In the genomic region with DNA sequence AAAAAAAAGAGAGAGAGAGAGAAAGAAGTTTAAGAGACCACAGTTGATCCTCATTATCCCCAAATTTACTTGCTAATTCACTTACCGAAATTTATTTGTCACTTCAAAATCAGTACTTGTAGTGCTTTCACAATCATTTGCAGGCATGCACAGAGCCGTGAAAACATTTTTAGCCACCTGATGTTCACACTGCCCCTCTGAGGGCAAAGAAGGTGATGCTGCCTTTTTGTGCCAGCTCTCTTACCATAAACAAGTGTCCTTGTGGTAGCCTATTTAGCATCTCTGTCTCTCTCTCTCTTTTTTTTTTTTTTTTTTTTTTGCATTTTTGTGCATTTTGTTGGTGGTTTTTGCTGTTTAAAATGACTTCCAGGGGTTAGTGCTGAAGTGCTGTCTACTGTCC, we compare ENCODE assay signal across 11 cellular contexts. TPM values are rescaled to one million over a fixed set of nuclear protein-coding genes. Genes with fewer than 3 reads are reported as not detected.
DNase-seq lines count a peak whose midpoint lies in the region; ATAC-seq, FAIRE-seq and TF ChIP-seq lines count a peak whose summit lies in the region.
"Had no signal": no experiment of that assay in that cellular context is flagged by ENCODE, and none has a peak within 500 bp of the region (broad histone marks: within the 10 kb centered on the region; RNA-seq: fewer than 3 reads in every experiment).

No MANE protein-coding gene starts in this region.

- no peak overlapping the region for H3K27ac ChIP-seq in GM12878 (ENCODE audit: control insufficient read depth, insufficient read depth)
- H3K27ac ChIP-seq: BLaER1 treated with 17β-estradiol and CSF1 and Interleukin-3, amounts not matched to agents 10 nM and 100 nM had no signal

- H3K36me3 Mint-ChIP-seq in activated CD4-positive, alpha-beta T cell treated with anti-CD3 and anti-CD28 coated beads for 36 hours (ENCODE audit: low read depth), result no peaks in the 10 kb centered on the region
- no peaks in the 10 kb centered on the region for H3K36me3 Mint-ChIP-seq in activated CD4-positive, alpha-beta T cell treated with anti-CD3 and anti-CD28 coated beads, Interleukin-2, amount 10 ng/mL, durations not matched to agents 24 days and 14 days (ENCODE audit: low read depth)
- H3K36me3 Mint-ChIP-seq in stimulated activated naive B cell treated with anti-CD40 and anti-IgM and Interleukin-4, amounts not matched to agents 10 μg/mL and 1 μg/mL and 100 μg/mL, for 72 hours, result no peaks in the 10 kb centered on the region

- no peaks in the 10 kb centered on the region; a peak in 1 of 4 replicates for H3K27me3 ChIP-seq in GM12878 (replicated peaks in 1 of 2; ENCODE audit: control insufficient read depth in 2 of 2, insufficient read depth in 2 of 2, low read length in 1 of 2)
- H3K27me3 ChIP-seq: BLaER1 treated with 17β-estradiol and CSF1 and Interleukin-3, amounts not matched to agents 10 nM and 100 nM had no signal

- no peaks in the 10 kb centered on the region for H3K79me2 ChIP-seq in GM12878 (ENCODE audit: control insufficient read depth, insufficient read depth, low read length)

- no TSS peak for BruUV-seq in GM12878 (replicated peaks; lab: Mats Ljungman, UMichigan)

- H3K4me3 ChIP-seq in LNCaP clone FGC (ENCODE audit: low read depth, low read length), result no peak overlapping the region
- H3K4me3 ChIP-seq in GM12878, result no peak overlapping the region
- H3K4me3 ChIP-seq: BLaER1 treated with 17β-estradiol and CSF1 and Interleukin-3, amounts not matched to agents 10 nM and 100 nM had no signal

- no peaks in the 10 kb centered on the region for H3K4me1 Mint-ChIP-seq in activated CD4-positive, alpha-beta T cell treated with anti-CD3 and anti-CD28 coated beads for 36 hours
- no peaks in the 10 kb centered on the region for H3K4me1 Mint-ChIP-seq in activated CD4-positive, alpha-beta T cell treated with anti-CD3 and anti-CD28 coated beads, Interleukin-2, amount 10 ng/mL, durations not matched to agents 24 days and 14 days
- peaks cover 2 to 12% of the 10 kb centered on the region in 2 donors for H3K4me1 Mint-ChIP-seq in stimulated activated naive B cell treated with anti-CD40 and anti-IgM and Interleukin-4, amounts not matched to agents 10 μg/mL and 1 μg/mL and 100 μg/mL, for 72 hours

- no peaks in the 10 kb centered on the region for H3K36me3 ChIP-seq in GM12878 (ENCODE audit: control insufficient read depth in 2 of 2, insufficient read depth in 2 of 2, low read length in 1 of 2)
- H3K36me3 ChIP-seq: BLaER1 treated with 17β-estradiol and CSF1 and Interleukin-3, amounts not matched to agents 10 nM and 100 nM had no signal

- in situ Hi-C loops in GM12878 (cut with MboI), result no loop called here

- H3K9ac ChIP-seq in GM12878 (ENCODE audit: control insufficient read depth, insufficient read depth, low read length), result no peak overlapping the region
- H3K9ac ChIP-seq: BLaER1 treated with 17β-estradiol and CSF1 and Interleukin-3, amounts not matched to agents 10 nM and 100 nM had no signal

- no peak for TF ChIP-seq EP300 in GM12878 (IDR thresholded peaks at IDR 0.05; ENCODE audit: borderline replicate concordance in 1 of 2, control insufficient read depth in 1 of 2, low read depth in 2 of 2, low read length in 2 of 2)

- SMC1A ChIA-PET in GM12878 (lab: Charles Lee; ENCODE audit: uncharacterized antibody, unreplicated experiment), result no interaction called here

- peak; percentile 13 for DNase-seq in activated CD4-positive, alpha-beta T cell treated with anti-CD3 and anti-CD28 coated beads for 36 hours
- DNase-seq in activated CD4-positive, alpha-beta T cell treated with anti-CD3 and anti-CD28 coated beads, Interleukin-2, amount 10 ng/mL, durations not matched to agents 24 days and 14 days, result no peak
- DNase-seq in LNCaP clone FGC (ENCODE audit: low read depth), result no peak
- DNase-seq in GM12878 (ENCODE audit: low read depth, low spot score), result no peak
- DNase-seq in stimulated activated naive B cell treated with anti-CD40 and anti-IgM and Interleukin-4, amounts not matched to agents 10 μg/mL and 1 μg/mL and 100 μg/mL, for 72 hours, result no peak

- H3K9me3 ChIP-seq in GM12878 (replicated peaks; ENCODE audit: control insufficient read depth, insufficient read depth, low read length), result no peaks in the 10 kb centered on the region
- H3K9me3 ChIP-seq: BLaER1 treated with 17β-estradiol and CSF1 and Interleukin-3, amounts not matched to agents 10 nM and 100 nM had no signal

- TF ChIP-seq CTCF in LNCaP clone FGC (IDR thresholded peaks at IDR 0.05; ENCODE audit: control insufficient read depth, extremely low read depth, insufficient read depth) (peak; percentile 54), GM12878 (IDR thresholded peaks at IDR 0.05 in 2 of 3, conservative IDR thresholded peaks at IDR 0.05 in 1 of 3; ENCODE audit: control insufficient read depth in 2 of 3, extremely low read depth in 1 of 3, insufficient read depth in 1 of 3, low read depth in 3 of 3, low read length in 3 of 3) (peak; percentile 28 to 47 (median 36); a peak in 5 of 6 replicates)

- TF ChIP-seq RAD21 in GM12878 (IDR thresholded peaks at IDR 0.05; ENCODE audit: insufficient read depth, low read depth, low read length), result peak; percentile 53

- 0% methylated on average over 2 of the region's 2 CpGs for WGBS in GM12878 (ENCODE audit: insufficient coverage, insufficient replicate concordance, low lambda C conversion rate, missing lambda C conversion rate)

- no peak for FAIRE-seq in GM12878 (lab: Jason Lieb, UNC)

- H3K4me1 ChIP-seq in GM12878 (ENCODE audit: control insufficient read depth, insufficient read depth, low read length), result no peaks in the 10 kb centered on the region

- peaks cover 6% of the 10 kb centered on the region for H3K27me3 Mint-ChIP-seq in activated CD4-positive, alpha-beta T cell treated with anti-CD3 and anti-CD28 coated beads for 36 hours
- no peaks in the 10 kb centered on the region for H3K27me3 Mint-ChIP-seq in activated CD4-positive, alpha-beta T cell treated with anti-CD3 and anti-CD28 coated beads, Interleukin-2, amount 10 ng/mL, durations not matched to agents 24 days and 14 days
- H3K27me3 Mint-ChIP-seq in stimulated activated naive B cell treated with anti-CD40 and anti-IgM and Interleukin-4, amounts not matched to agents 10 μg/mL and 1 μg/mL and 100 μg/mL, for 72 hours, result peaks cover 16 to 24% of the 10 kb centered on the region in 2 donors

- RAD21 ChIA-PET in GM12878 (lab: Charles Lee; ENCODE audit: unreplicated experiment), result interaction anchor here (0.6 kb wide), 1 partner anchor 454 kb away, joined by 5 read pairs; the partner anchor contains the start of gene NDUFB7

- ATAC-seq in activated CD4-positive, alpha-beta T cell treated with anti-CD3 and anti-CD28 coated beads for 36 hours, result peak; percentile 44
- peak; percentile 68; the same call in 2 of the 3 replicates for ATAC-seq in GM12878
- ATAC-seq in stimulated activated naive B cell treated with anti-CD40 and anti-IgM and Interleukin-4, amounts not matched to agents 10 μg/mL and 1 μg/mL and 100 μg/mL, for 72 hours (replicated peaks), result peak; percentile 77
- ATAC-seq in GM21723 (IDR thresholded peaks at IDR 0.05; ENCODE audit: unreplicated experiment), result no peak
- no peak for ATAC-seq in GM18873 (IDR thresholded peaks at IDR 0.05; ENCODE audit: low FRiP score, unreplicated experiment)
- ATAC-seq in GM18498 (IDR thresholded peaks at IDR 0.05; ENCODE audit: unreplicated experiment), result no peak
- ATAC-seq: Right ventricle myocardium inferior had no signal

- no peak for TF ChIP-seq POLR2A in GM12878 (IDR thresholded peaks at IDR 0.05; ENCODE audit: low read depth, low read length)

- no peak overlapping the region for H3K4me3 Mint-ChIP-seq in activated CD4-positive, alpha-beta T cell treated with anti-CD3 and anti-CD28 coated beads for 36 hours
- H3K4me3 Mint-ChIP-seq in activated CD4-positive, alpha-beta T cell treated with anti-CD3 and anti-CD28 coated beads, Interleukin-2, amount 10 ng/mL, durations not matched to agents 24 days and 14 days, result no peak overlapping the region
- H3K4me3 Mint-ChIP-seq in stimulated activated naive B cell treated with anti-CD40 and anti-IgM and Interleukin-4, amounts not matched to agents 10 μg/mL and 1 μg/mL and 100 μg/mL, for 72 hours, result no peak overlapping the region

- intact Hi-C loops in activated CD4-positive, alpha-beta T cell treated with anti-CD3 and anti-CD28 coated beads for 36 hours (cut with DNase I, micrococcal nuclease), result no loop called here
- intact Hi-C loops in activated CD4-positive, alpha-beta T cell treated with anti-CD3 and anti-CD28 coated beads, Interleukin-2, amount 10 ng/mL, durations not matched to agents 24 days and 14 days (cut with micrococcal nuclease), result no loop called here
- intact Hi-C loops in GM12878 (cut with micrococcal nuclease; ENCODE audit: unreplicated experiment), result no loop called here

- no peak overlapping the region for H3K27ac Mint-ChIP-seq in activated CD4-positive, alpha-beta T cell treated with anti-CD3 and anti-CD28 coated beads for 36 hours
- no peak overlapping the region for H3K27ac Mint-ChIP-seq in activated CD4-positive, alpha-beta T cell treated with anti-CD3 and anti-CD28 coated beads, Interleukin-2, amount 10 ng/mL, durations not matched to agents 24 days and 14 days
- H3K27ac Mint-ChIP-seq in stimulated activated naive B cell treated with anti-CD40 and anti-IgM and Interleukin-4, amounts not matched to agents 10 μg/mL and 1 μg/mL and 100 μg/mL, for 72 hours, result no peak overlapping the region

- no peaks in the 10 kb centered on the region for H4K20me1 ChIP-seq in GM12878 (ENCODE audit: control insufficient read depth, insufficient read depth)
- H4K20me1 ChIP-seq: BLaER1 treated with 17β-estradiol and CSF1 and Interleukin-3, amounts not matched to agents 10 nM and 100 nM had no signal

- no peaks in the 10 kb centered on the region for H3K9me3 Mint-ChIP-seq in activated CD4-positive, alpha-beta T cell treated with anti-CD3 and anti-CD28 coated beads for 36 hours (ENCODE audit: low read depth)
- no peaks in the 10 kb centered on the region for H3K9me3 Mint-ChIP-seq in activated CD4-positive, alpha-beta T cell treated with anti-CD3 and anti-CD28 coated beads, Interleukin-2, amount 10 ng/mL, durations not matched to agents 24 days and 14 days
- no peaks in the 10 kb centered on the region for H3K9me3 Mint-ChIP-seq in stimulated activated naive B cell treated with anti-CD40 and anti-IgM and Interleukin-4, amounts not matched to agents 10 μg/mL and 1 μg/mL and 100 μg/mL, for 72 hours

- H3K4me2 ChIP-seq in GM12878 (ENCODE audit: control insufficient read depth, insufficient read depth), result no peak overlapping the region
- H3K4me2 ChIP-seq: BLaER1 treated with 17β-estradiol and CSF1 and Interleukin-3, amounts not matched to agents 10 nM and 100 nM had no signal

- no peak overlapping the region for H2AFZ ChIP-seq in GM12878 (ENCODE audit: control insufficient read depth, low read depth, low read length)

- POLR2A ChIA-PET in activated CD4-positive, alpha-beta T cell treated with anti-CD3 and anti-CD28 coated beads for 36 hours (lab: Charles Lee), result interaction anchor here (0.5 to 0.7 kb wide), 2 partner anchors 640 to 1615 kb away, joined by 4 to 5 read pairs; no protein-coding TSS in a partner anchor
- POLR2A ChIA-PET in GM12878 (lab: Charles Lee), result interaction anchor here (0.6 to 0.7 kb wide), 3 partner anchors 10 to 600 kb away, joined by 3 to 13 read pairs (median 7); no protein-coding TSS in a partner anchor

- CTCF ChIA-PET in activated CD4-positive, alpha-beta T cell treated with anti-CD3 and anti-CD28 coated beads for 36 hours (lab: Charles Lee), result interaction anchor here (0.7 to 1.2 kb wide), 3 partner anchors 39 to 159 kb away, joined by 4 read pairs; no protein-coding TSS in a partner anchor
- CTCF ChIA-PET in GM12878 (lab: Yijun Ruan, JAX), result no interaction called here

RNA-seq across cellular contexts. Expression of gene CASP14, which starts 24.0 kb away (rescaled TPM):
- total RNA-seq in activated CD4-positive, alpha-beta T cell treated with anti-CD3 and anti-CD28 coated beads for 36 hours, result not detected
- not detected in 2 replicates for total RNA-seq in activated CD4-positive, alpha-beta T cell treated with anti-CD3 and anti-CD28 coated beads, Interleukin-2, amount 10 ng/mL, durations not matched to agents 24 days and 14 days
- total RNA-seq in GM12878 (2013; cell fraction: nucleolus; rRNA removed), result not detected in 2 replicates
- 0.05 and 0.06 TPM in 2 replicates for total RNA-seq in GM12878 (2014; rRNA removed)
- total RNA-seq in GM12878 (2014; rRNA removed; fragmentation: Illumina TruSeq; extraction: Trizol), result 0.09 TPM in 2 replicates
- 0.08 and 0.11 TPM in 2 replicates for total RNA-seq in GM12878 (2021)
- 0.09 TPM for polyA plus RNA-seq in GM12878 (2011; ENCODE audit: low read depth)
- not detected in 2 replicates for polyA plus RNA-seq in GM12878 (2011; rRNA removed)
- polyA plus RNA-seq in GM12878 (2011; cell fraction: cytosol; rRNA removed), result not detected in 2 replicates
- polyA plus RNA-seq in GM12878 (2011; cell fraction: nucleus; rRNA removed), result not detected in 2 replicates
- 0.14 TPM in 2 replicates for polyA plus RNA-seq in GM12878 (2012)
- polyA plus RNA-seq in GM12878 (2014; fragmentation: Illumina TruSeq; extraction: Trizol), result 0.32 and 0.55 TPM in 2 replicates
- under 1 TPM in 1 of 2 experiments, not detected in 1; 0.16 TPM for polyA plus RNA-seq in GM12878 (2014; fragmentation: Nextera tagmentation; extraction: Ambion mirVana)
- 0.09 and 0.18 TPM in 2 replicates for polyA plus RNA-seq in GM12878 (2014; rRNA removed)
- polyA plus RNA-seq in GM12878 (2016; fragmentation: Nextera tagmentation; extraction: Ambion mirVana), result under 1 TPM; 0.16 to 0.40 TPM
- polyA minus RNA-seq in GM12878 (2011; rRNA and poly(A)+ RNA removed), result 0.05 TPM in 1 of 2 replicates, not detected in the other
- polyA minus RNA-seq in GM12878 (2011; cell fraction: cytosol; rRNA and poly(A)+ RNA removed), result not detected in 2 replicates
- polyA minus RNA-seq in GM12878 (2011; cell fraction: nucleus; rRNA and poly(A)+ RNA removed), result not detected in 2 replicates
- total RNA-seq: kidney epithelial cell, Right ventricle myocardium inferior had no signal

RNA-seq across cellular contexts. Expression of gene SLC1A6, which starts 45.6 kb away (rescaled TPM):
- not detected for total RNA-seq in activated CD4-positive, alpha-beta T cell treated with anti-CD3 and anti-CD28 coated beads for 36 hours
- not detected in 2 replicates for total RNA-seq in activated CD4-positive, alpha-beta T cell treated with anti-CD3 and anti-CD28 coated beads, Interleukin-2, amount 10 ng/mL, durations not matched to agents 24 days and 14 days
- total RNA-seq in GM12878 (2013; cell fraction: nucleolus; rRNA removed), result not detected in 2 replicates
- not detected in 2 replicates for total RNA-seq in GM12878 (2014; rRNA removed)
- total RNA-seq in GM12878 (2014; rRNA removed; fragmentation: Illumina TruSeq; extraction: Trizol), result not detected in 2 replicates
- not detected in 2 replicates for total RNA-seq in GM12878 (2021)
- polyA plus RNA-seq in GM12878 (2011; ENCODE audit: low read depth), result not detected
- polyA plus RNA-seq in GM12878 (2011; rRNA removed), result not detected in 2 replicates
- polyA plus RNA-seq in GM12878 (2011; cell fraction: cytosol; rRNA removed), result not detected in 2 replicates
- polyA plus RNA-seq in GM12878 (2011; cell fraction: nucleus; rRNA removed), result not detected in 2 replicates
- not detected in 2 replicates for polyA plus RNA-seq in GM12878 (2012)
- polyA plus RNA-seq in GM12878 (2014; fragmentation: Illumina TruSeq; extraction: Trizol), result not detected in 2 replicates
- polyA plus RNA-seq in GM12878 (2014; fragmentation: Nextera tagmentation; extraction: Ambion mirVana), result not detected
- 0.06 TPM in 1 of 2 replicates, not detected in the other for polyA plus RNA-seq in GM12878 (2014; rRNA removed)
- not detected for polyA plus RNA-seq in GM12878 (2016; fragmentation: Nextera tagmentation; extraction: Ambion mirVana)
- polyA minus RNA-seq in GM12878 (2011; rRNA and poly(A)+ RNA removed), result not detected in 2 replicates
- not detected in 2 replicates for polyA minus RNA-seq in GM12878 (2011; cell fraction: cytosol; rRNA and poly(A)+ RNA removed)
- polyA minus RNA-seq in GM12878 (2011; cell fraction: nucleus; rRNA and poly(A)+ RNA removed), result not detected in 2 replicates
- total RNA-seq: kidney epithelial cell, Right ventricle myocardium inferior had no signal

RNA-seq across cellular contexts. Expression of gene OR1I1, which starts 56.8 kb away (rescaled TPM):
- not detected for total RNA-seq in activated CD4-positive, alpha-beta T cell treated with anti-CD3 and anti-CD28 coated beads for 36 hours
- total RNA-seq in activated CD4-positive, alpha-beta T cell treated with anti-CD3 and anti-CD28 coated beads, Interleukin-2, amount 10 ng/mL, durations not matched to agents 24 days and 14 days, result not detected in 2 replicates
- not detected in 2 replicates for total RNA-seq in GM12878 (2013; cell fraction: nucleolus; rRNA removed)
- not detected in 2 replicates for total RNA-seq in GM12878 (2014; rRNA removed)
- not detected in 2 replicates for total RNA-seq in GM12878 (2014; rRNA removed; fragmentation: Illumina TruSeq; extraction: Trizol)
- total RNA-seq in GM12878 (2021), result not detected in 2 replicates
- not detected for polyA plus RNA-seq in GM12878 (2011; ENCODE audit: low read depth)
- polyA plus RNA-seq in GM12878 (2011; rRNA removed), result not detected in 2 replicates
- not detected in 2 replicates for polyA plus RNA-seq in GM12878 (2011; cell fraction: cytosol; rRNA removed)
- polyA plus RNA-seq in GM12878 (2011; cell fraction: nucleus; rRNA removed), result not detected in 2 replicates
- polyA plus RNA-seq in GM12878 (2012), result not detected in 2 replicates
- not detected in 2 replicates for polyA plus RNA-seq in GM12878 (2014; fragmentation: Illumina TruSeq; extraction: Trizol)
- polyA plus RNA-seq in GM12878 (2014; fragmentation: Nextera tagmentation; extraction: Ambion mirVana), result not detected
- polyA plus RNA-seq in GM12878 (2014; rRNA removed), result not detected in 2 replicates
- polyA plus RNA-seq in GM12878 (2016; fragmentation: Nextera tagmentation; extraction: Ambion mirVana), result not detected
- not detected in 2 replicates for polyA minus RNA-seq in GM12878 (2011; rRNA and poly(A)+ RNA removed)
- not detected in 2 replicates for polyA minus RNA-seq in GM12878 (2011; cell fraction: cytosol; rRNA and poly(A)+ RNA removed)
- polyA minus RNA-seq in GM12878 (2011; cell fraction: nucleus; rRNA and poly(A)+ RNA removed), result not detected in 2 replicates
- total RNA-seq: kidney epithelial cell, Right ventricle myocardium inferior had no signal

Comparison
In these comparisons a context has a peak if more than half of its experiments do, and no peak if none do; other contexts are left out.
1. ATAC-seq: peak in activated CD4-positive, alpha-beta T cell treated with anti-CD3 and anti-CD28 coated beads for 36 hours (single experiment), GM12878 (single experiment) and stimulated activated naive B cell treated with anti-CD40 and anti-IgM and Interleukin-4, amounts not matched to agents 10 μg/mL and 1 μg/mL and 100 μg/mL, for 72 hours (2 of 2); none in GM21723 (single experiment), GM18873 (single experiment) and GM18498 (single experiment).